ENCODE assay signal across 8 cellular contexts in the genomic region with DNA sequence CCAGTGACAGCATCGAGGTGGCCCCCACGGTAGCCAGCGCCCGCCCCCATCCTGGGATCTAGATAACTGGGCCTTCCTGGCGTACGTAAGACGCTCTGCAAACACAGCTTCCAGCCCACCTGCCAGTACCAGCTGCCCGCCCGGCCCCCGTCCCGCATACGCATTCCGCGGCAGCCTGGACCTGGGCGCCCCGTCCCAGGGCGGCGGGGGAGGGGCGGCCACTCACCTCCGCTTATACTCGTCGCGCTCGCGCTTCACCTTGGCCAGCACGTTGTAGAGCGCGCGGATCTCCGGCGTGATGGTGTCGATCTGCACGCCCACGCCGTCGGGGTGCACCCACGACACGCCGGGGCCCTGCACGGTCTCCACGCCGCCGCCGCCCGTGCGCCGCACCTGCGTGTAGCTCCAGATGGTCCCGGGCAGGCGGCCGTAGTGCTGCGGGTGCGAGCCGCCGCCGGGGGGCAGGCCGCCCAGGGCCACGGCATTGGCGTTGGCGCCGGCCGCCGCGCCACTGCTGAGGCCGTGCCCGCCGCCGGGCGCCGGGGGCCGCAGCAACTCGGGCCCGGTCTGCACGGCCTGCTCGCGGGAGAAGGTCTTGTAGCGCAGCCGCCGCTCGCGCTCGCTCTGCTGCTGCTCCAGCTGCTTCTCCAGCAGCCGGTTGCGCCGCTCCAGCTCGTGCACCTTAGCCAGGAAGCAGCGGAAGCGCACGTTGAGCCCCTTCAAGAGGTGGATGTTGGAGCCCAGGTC. TPM values are rescaled to one million over a fixed set of nuclear protein-coding genes. Genes with fewer than 3 reads are reported as not detected.
A peak's percentile ranks its signal among the peaks of the same experiment; 100 is the strongest.
DNase-seq lines count a peak whose midpoint lies in the region; ATAC-seq and TF ChIP-seq lines count a peak whose summit lies in the region.

No MANE protein-coding gene starts in this region.

- ATAC-seq in GM21515 (IDR thresholded peaks at IDR 0.05; ENCODE audit: unreplicated experiment): peak; percentile 19

- intact Hi-C loops in Caco-2 (cut with micrococcal nuclease; ENCODE audit: unreplicated experiment): loop anchor here (2.0 to 5.0 kb wide), 2 partner anchors 53 to 55 kb away; a partner anchor contains a TSS

- no peaks in the 10 kb centered on the region for H3K9me3 Mint-ChIP-seq in Caco-2 (ENCODE audit: unreplicated experiment)

- CTCF ChIA-PET in Caco-2 (lab: Charles Lee): interaction anchor here (0.6 to 1.8 kb wide), 4 partner anchors 49 to 281 kb away, joined by 3 to 6 read pairs (median 5); a partner anchor contains a TSS

- peaks cover 5% of the 10 kb centered on the region for H3K4me1 Mint-ChIP-seq in Caco-2 (ENCODE audit: low read depth, unreplicated experiment)

- H3K9me3 ChIP-seq in Caco-2 (no peaks in the 10 kb centered on the region), mononuclear cell (ENCODE audit: low read depth, low read length) (no peaks in the 10 kb centered on the region), suprapubic skin (no peaks in the 10 kb centered on the region)

- POLR2A ChIA-PET in Caco-2 (lab: Charles Lee): interaction anchor here (0.7 kb wide), 1 partner anchor 1375 kb away, joined by 4 read pairs; no protein-coding TSS in a partner anchor

- H3K27ac Mint-ChIP-seq in Caco-2 (ENCODE audit: unreplicated experiment): no peak overlapping the region

- H3K27me3 ChIP-seq in Caco-2 (replicated peaks; ENCODE audit: control insufficient read depth, insufficient read depth, low read length) (no peaks in the 10 kb centered on the region), mononuclear cell (ENCODE audit: insufficient read depth, low read length) (peaks cover 13% of the 10 kb centered on the region), suprapubic skin (no peaks in the 10 kb centered on the region)

- TF ChIP-seq CTCF in Caco-2 (IDR thresholded peaks at IDR 0.05; ENCODE audit: insufficient read depth in 1 of 2, low read depth in 1 of 2, low read length in 1 of 2, severe bottlenecking in 1 of 2, unreplicated experiment in 1 of 2) (peak in 1 of 2 experiments; percentile 9), LNCAP (IDR thresholded peaks at IDR 0.05) (0 out of 2 replicates have a peak, but pooled peaks have one; percentile 21), suprapubic skin (IDR thresholded peaks at IDR 0.05) (no peak)

- no peaks in the 10 kb centered on the region for H3K27me3 Mint-ChIP-seq in Caco-2 (ENCODE audit: insufficient read depth, unreplicated experiment)

- H3K36me3 ChIP-seq in Caco-2 (ENCODE audit: control insufficient read depth, insufficient read depth, low read length) (no peaks in the 10 kb centered on the region), suprapubic skin (no peaks in the 10 kb centered on the region)

- 2% methylated on average over 7 of the region's 89 CpGs for WGBS in suprapubic skin

- DNase-seq in Caco-2 (peak in 1 of 2 experiments; percentile 59), ecto neural progenitor cell (ENCODE audit: low spot score) (peak; percentile 66), suprapubic skin (ENCODE audit: low spot score in 2 of 2) (no peak), mesenteric fat pad (ENCODE audit: low spot score) (no peak)
- DNase-seq in activated CD4-positive, alpha-beta T cell treated with anti-CD3 and anti-CD28 coated beads for 48 hours: peak; percentile 71

- TF ChIP-seq EP300 in suprapubic skin (IDR thresholded peaks at IDR 0.05): no peak

- H3K4me3 ChIP-seq in Caco-2 (ENCODE audit: low read depth, low read length) (peak overlapping the region; percentile 90), mononuclear cell (ENCODE audit: low read length) (peak overlapping the region; percentile 60), suprapubic skin (peak overlapping the region; percentile 80)

- peaks cover 5% of the 10 kb centered on the region for H3K36me3 Mint-ChIP-seq in Caco-2 (ENCODE audit: insufficient read depth, unreplicated experiment)

- H3K4me1 ChIP-seq in Caco-2: 0 out of 2 replicates have a peak, but pooled peaks cover 15% of the 10 kb centered on the region
- H3K4me1 ChIP-seq in mononuclear cell (ENCODE audit: insufficient read depth, low read length): peaks cover 61% of the 10 kb centered on the region
- H3K4me1 ChIP-seq in suprapubic skin: peaks cover 72% of the 10 kb centered on the region

- no TSS peak for BruUV-seq in Caco-2 (replicated peaks; lab: Mats Ljungman, UMichigan)

- peak in 1 of 2 donors; percentile 18 for TF ChIP-seq POLR2A in suprapubic skin (IDR thresholded peaks at IDR 0.05)

- H3K4me3 Mint-ChIP-seq in Caco-2 (ENCODE audit: unreplicated experiment): peak overlapping the region; percentile 79

- peak overlapping the region; percentile 95 for H3K27ac ChIP-seq in suprapubic skin

RNA-seq across cellular contexts. Expression of a gene that starts 0.9 kb away (rescaled TPM):
- total RNA-seq in Caco-2 (2022) (18.7 and 23.7 TPM in 2 replicates), mononuclear cell (37.5 TPM), suprapubic skin (100 to 1,000 TPM; 327 to 569 (median 449) TPM), mesenteric fat pad (10.1 TPM)

RNA-seq across cellular contexts. Expression of a gene that starts 53.3 kb away (rescaled TPM):
- total RNA-seq in Caco-2 (2022) (15.3 and 18.0 TPM in 2 replicates), mononuclear cell (0.73 TPM), suprapubic skin (10 to 100 TPM; 25.0 to 33.0 (median 29.6) TPM), mesenteric fat pad (54.8 TPM)

Comparison
In these comparisons a context has a peak if more than half of its experiments do, and no peak if none do; other contexts are left out.
1. DNase-seq: peak in activated CD4-positive, alpha-beta T cell treated with anti-CD3 and anti-CD28 coated beads for 48 hours (single experiment) and ecto neural progenitor cell (single experiment); none in suprapubic skin (0 of 2) and mesenteric fat pad (single experiment).
2. Peak in every context shown above with its lines, with median percentiles within 50 percentile points of each other: H3K4me3 ChIP-seq.